In genomic region chr3:81760924-81761903, GRCh38 we compare ENCODE assay signal across 1 cellular context.
TF ChIP-seq lines count a peak whose summit lies in the region.

Gene GBE1 (minus strand): TSS chr3:81761645. CDS start chr3:81761517, 128 bp downstream.

TF ChIP-seq in GM12878, 131 proteins besides CTCF, POLR2A, EP300 and RAD21 (continued from another document):
- TF ChIP-seq STAT3 (IDR thresholded peaks at IDR 0.05; ENCODE audit: low read depth, low read length) (peak; percentile 33; the same call in 1 of the 2 replicates), BCL11A (IDR thresholded peaks at IDR 0.05; ENCODE audit: low read depth, low read length) (0 out of 2 replicates have a peak, but pooled peaks have one; percentile 31), ZSCAN29 (IDR thresholded peaks at IDR 0.05) (peak; percentile 20; the same call in 1 of the 2 replicates), IRF4 (IDR thresholded peaks at IDR 0.05; ENCODE audit: low read depth, low read length) (0 out of 2 replicates have a peak, but pooled peaks have one; percentile 6), SMAD1 (IDR thresholded peaks at IDR 0.05; ENCODE audit: low read depth, partially characterized antibody) (no peak), ZNF207 (IDR thresholded peaks at IDR 0.05; ENCODE audit: borderline replicate concordance) (peak; percentile 81; the same call in 1 of the 2 replicates), RCOR1 (conservative IDR thresholded peaks at IDR 0.05; ENCODE audit: low read depth, low read length) (no peak), GATAD2B (conservative IDR thresholded peaks at IDR 0.05; ENCODE audit: low read depth) (peak; percentile 89), PAX5 (IDR thresholded peaks at IDR 0.05; ENCODE audit: borderline replicate concordance, low read depth, low read length) (peak; percentile 80; the same call in 1 of the 2 replicates), MTA3 (IDR thresholded peaks at IDR 0.05; ENCODE audit: borderline replicate concordance, low read length) (no peak), NFIC (IDR thresholded peaks at IDR 0.05; ENCODE audit: low read depth, low read length) (peak; percentile 71; the same call in 1 of the 2 replicates), SRF (IDR thresholded peaks at IDR 0.05; ENCODE audit: low read depth in 2 of 2, low read length in 2 of 2) (peak; percentile 70 to 96), USF1 (IDR thresholded peaks at IDR 0.05; ENCODE audit: borderline replicate concordance, extremely low read length, insufficient read depth, low read depth, low read length) (no peak), BRCA1 (IDR thresholded peaks at IDR 0.05; ENCODE audit: low read depth, low read length) (no peak)
